ENCODE assay signal across 18 cellular contexts in genomic region chr3:150081084-150081483, GRCh38.
DNase-seq lines count a peak whose midpoint lies in the region; ATAC-seq and TF ChIP-seq lines count a peak whose summit lies in the region.
"Had no signal": no experiment of that assay in that cellular context is flagged by ENCODE, and none has a peak within 500 bp of the region (broad histone marks: within the 10 kb centered on the region; RNA-seq: fewer than 3 reads in every experiment).

No MANE protein-coding gene starts in this region.

- H3K27ac ChIP-seq in Panc1 (ENCODE audit: low read length) (peak overlapping the region; percentile 80), osteoblast (ENCODE audit: low read depth, low read length) (peak overlapping the region; percentile 99), esophagus muscularis mucosa (replicated peaks in 1 of 4) (no peak overlapping the region)
- H3K27ac ChIP-seq: colonic mucosa, neural progenitor cell, right lobe of liver, VCaP had no signal

- no peak for TF ChIP-seq EP300 in esophagus muscularis mucosa (IDR thresholded peaks at IDR 0.05)

- 45% methylated on average over 4 of the region's 4 CpGs for WGBS in esophagus muscularis mucosa

- H3K27me3 ChIP-seq in Panc1 (ENCODE audit: control insufficient read depth, insufficient read depth, low read length) (no peaks in the 10 kb centered on the region), osteoblast (ENCODE audit: insufficient read depth, low read length) (no peaks in the 10 kb centered on the region), esophagus muscularis mucosa (no peaks in the 10 kb centered on the region)
- H3K27me3 ChIP-seq: colonic mucosa, heart right ventricle, neural progenitor cell, right lobe of liver had no signal

- in situ Hi-C loops in Panc1 (cut with HindIII; ENCODE audit: low pct_unique_long_range_greater_than_20kb, low sequenced_read_pairs): no loop called here

- DNase-seq in GM03348 (ENCODE audit: low spot score) (peak; percentile 40), Panc1 (ENCODE audit: low read depth, low spot score) (no peak), choroid plexus epithelial cell (ENCODE audit: low read depth) (peak; percentile 48), osteoblast (ENCODE audit: insufficient read length, low spot score, missing footprints) (no peak), AG08395 (ENCODE audit: low spot score) (no peak), esophagus muscularis mucosa (ENCODE audit: extremely low spot score) (no peak), NCI-H1105 treated with DMSO at 0.1 percent for 48 hours (lab: John Stamatoyannopoulos, UW) (no peak)
- DNase-seq: colonic mucosa, heart right ventricle, kidney, NCI-H2029, NCI-H526 treated with DMSO at 0.1 percent for 48 hours, right lobe of liver, RPMI8226, T-cell had no signal

- ATAC-seq in Panc1 (peak; percentile 61), GM18907 (IDR thresholded peaks at IDR 0.05; ENCODE audit: unreplicated experiment) (no peak)
- ATAC-seq: heart right ventricle, right lobe of liver, T-cell had no signal

- peaks cover 18% of the 10 kb centered on the region for H3K9me3 ChIP-seq in Panc1 (ENCODE audit: control insufficient read depth, insufficient read depth, low read depth, low read length)
- no peaks in the 10 kb centered on the region for H3K9me3 ChIP-seq in osteoblast (ENCODE audit: low read depth, low read length)
- peaks cover 0 to 10% (median 9%) of the 10 kb centered on the region in 4 donors for H3K9me3 ChIP-seq in esophagus muscularis mucosa
- H3K9me3 ChIP-seq: colonic mucosa, right lobe of liver had no signal

- no peaks in the 10 kb centered on the region for H4K20me1 ChIP-seq in osteoblast (ENCODE audit: insufficient read depth, low read length)

- intact Hi-C loops in Panc1 (cut with micrococcal nuclease; ENCODE audit: unreplicated experiment): no loop called here
- intact Hi-C loops in esophagus muscularis mucosa (cut with DNase I): no loop called here

- no peak for TF ChIP-seq POLR2A in esophagus muscularis mucosa (IDR thresholded peaks at IDR 0.05; ENCODE audit: low read depth)

- no peak overlapping the region for H3K4me2 ChIP-seq in osteoblast (ENCODE audit: insufficient read depth, low read length)
- H3K4me2 ChIP-seq: neural progenitor cell had no signal

- H3K36me3 ChIP-seq in Panc1 (ENCODE audit: control insufficient read depth, insufficient read depth, low read length): no peaks in the 10 kb centered on the region
- H3K36me3 ChIP-seq in osteoblast (ENCODE audit: insufficient read depth, low read length): no peaks in the 10 kb centered on the region
- no peaks in the 10 kb centered on the region for H3K36me3 ChIP-seq in esophagus muscularis mucosa
- H3K36me3 ChIP-seq: colonic mucosa, heart right ventricle, neural progenitor cell, right lobe of liver had no signal

- no peaks in the 10 kb centered on the region for H3K79me2 ChIP-seq in osteoblast (ENCODE audit: insufficient read depth, low read length)

- BruUV-seq in Panc1 (replicated peaks; lab: Mats Ljungman, UMichigan): no TSS peak

- H3K4me3 ChIP-seq in Panc1 (ENCODE audit: low read depth in 2 of 2, low read length in 2 of 2) (0 out of 4 replicates have a peak overlapping the region, but pooled peaks of 1 of the 2 experiments have one; percentile 6), choroid plexus epithelial cell (ENCODE audit: low read depth, low read length) (no peak overlapping the region), osteoblast (ENCODE audit: insufficient read depth, low read length) (no peak overlapping the region), esophagus muscularis mucosa (no peak overlapping the region)
- H3K4me3 ChIP-seq: colonic mucosa, heart right ventricle, neural progenitor cell, right lobe of liver had no signal

- H3K4me1 ChIP-seq in Panc1 (ENCODE audit: control insufficient read depth, insufficient read depth, low read length) (peaks cover 48% of the 10 kb centered on the region), osteoblast (ENCODE audit: insufficient read depth, low read length) (peaks cover 51% of the 10 kb centered on the region), esophagus muscularis mucosa (peaks cover 11 to 36% (median 30%) of the 10 kb centered on the region in 4 donors)
- H3K4me1 ChIP-seq: colonic mucosa, right lobe of liver had no signal

- POLR2A ChIA-PET in Panc1 (lab: Charles Lee): interaction anchor here (0.6 kb wide), 1 partner anchor 23 kb away, joined by 3 read pairs; no protein-coding TSS in a partner anchor

- CTCF ChIA-PET in Panc1 (lab: Charles Lee): no interaction called here

- H2AFZ ChIP-seq in osteoblast (ENCODE audit: low read length): no peak overlapping the region
- H2AFZ ChIP-seq: neural progenitor cell had no signal

- TF ChIP-seq CTCF in Panc1 (IDR thresholded peaks at IDR 0.05): no peak
- no peak for TF ChIP-seq CTCF in choroid plexus epithelial cell (conservative IDR thresholded peaks at IDR 0.05; ENCODE audit: low read depth, low read length)
- TF ChIP-seq CTCF in osteoblast (IDR thresholded peaks at IDR 0.05; ENCODE audit: extremely low read depth, low read depth, low read length): no peak
- no peak for TF ChIP-seq CTCF in esophagus muscularis mucosa (IDR thresholded peaks at IDR 0.05)

Comparison
In these comparisons a context has a peak if more than half of its experiments do, and no peak if none do; other contexts are left out.
1. DNase-seq: peak in GM03348 (single experiment) and choroid plexus epithelial cell (single experiment); none in Panc1 (single experiment), osteoblast (single experiment), AG08395 (single experiment), esophagus muscularis mucosa (single experiment) and NCI-H1105 treated with DMSO at 0.1 percent for 48 hours (single experiment).
2. H3K27ac ChIP-seq: peak in Panc1 (single experiment) and osteoblast (single experiment); none in esophagus muscularis mucosa (0 of 4).